In genomic region chr18:68459968-68460367, GRCh38 we compare ENCODE assay signal across 29 cellular contexts.
"Had no signal": no experiment of that assay in that cellular context is flagged by ENCODE, and none has a peak within 500 bp of the region (broad histone marks: within the 10 kb centered on the region; RNA-seq: fewer than 3 reads in every experiment).

No MANE protein-coding gene starts in this region.

- H3K27me3 ChIP-seq: MG63 had no signal

- H3K9me3 ChIP-seq: MG63 had no signal

- DNase-seq: Karpas-422, Kasumi-1, MG63, MM.1S, NCI-H1048, NCI-H1092, NCI-H1092 treated with DMSO at 0.1 percent for 48 hours, NCI-H1105, NCI-H1417 treated with DMSO at 0.1 percent for 48 hours, NCI-H1436, NCI-H1436 treated with DMSO at 0.1 percent for 48 hours, NCI-H1694, NCI-H1694 treated with DMSO at 0.1 percent for 48 hours, NCI-H187, NCI-H187 treated with DMSO at 0.1 percent for 48 hours, NCI-H2029, NCI-H2029 treated with DMSO at 0.1 percent for 48 hours, NCI-H2081, NCI-H2081 treated with DMSO at 0.1 percent for 48 hours, NCI-H2107, NCI-H2171, NCI-H2171 treated with DMSO at 0.1 percent for 48 hours, NCI-H2227 treated with DMSO at 0.1 percent for 48 hours, NCI-H226, NCI-H345, NCI-H446, NCI-H446 treated with DMSO at 0.1 percent for 48 hours, NCI-H510A, NCI-H524 had no signal

- H3K4me3 ChIP-seq: MG63 had no signal

- H3K36me3 ChIP-seq: MG63 had no signal
